In the genomic region with DNA sequence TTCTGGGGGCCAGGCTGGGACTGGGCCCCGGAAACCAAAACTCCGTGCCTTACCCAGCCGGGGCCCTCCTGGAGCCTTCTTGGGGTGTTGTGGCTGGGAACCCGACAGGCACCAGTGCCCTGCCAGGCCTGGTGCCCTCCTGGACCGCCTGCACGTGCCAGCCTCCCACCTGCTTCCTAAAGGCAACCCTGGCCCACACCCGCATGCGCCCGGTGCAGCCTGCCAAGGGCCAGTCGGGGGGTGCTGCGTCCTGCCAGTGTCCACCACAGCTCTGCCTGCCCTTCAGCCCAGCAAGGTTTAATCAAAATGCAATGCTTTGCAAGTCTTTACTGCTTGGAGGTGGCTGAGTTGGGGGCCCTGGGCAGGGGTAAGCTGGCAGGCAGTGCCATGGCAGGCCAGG, we compare ENCODE assay signal across 32 cellular contexts.
"Had no signal": no experiment of that assay in that cellular context is flagged by ENCODE, and none has a peak within 500 bp of the region (broad histone marks: within the 10 kb centered on the region; RNA-seq: fewer than 3 reads in every experiment).

No MANE protein-coding gene starts in this region.

- H3K4me3 ChIP-seq: adrenal gland, body of pancreas, breast epithelium, Peyer's patch, SJSA1 had no signal

- H3K36me3 ChIP-seq: breast epithelium had no signal

- FAIRE-seq: astrocyte had no signal

- H3K27me3 ChIP-seq: adrenal gland, body of pancreas, breast epithelium, Peyer's patch, SJSA1 had no signal

- H3K27ac ChIP-seq: adrenal gland, body of pancreas, breast epithelium, KMS-11, Peyer's patch, SJSA1, VCaP had no signal

- H3K9me3 ChIP-seq: adrenal gland, body of pancreas, breast epithelium, Peyer's patch, SJSA1, SK-N-SH had no signal

- H3K9ac ChIP-seq: KMS-11, SK-N-SH had no signal

- DNase-seq: activated B cell treated with CpG ODN at 0.5 μM for 24 hours; activated CD4-positive, alpha-beta memory T cell treated with anti-CD3 and anti-CD28 coated beads for 36 hours; activated CD4-positive, alpha-beta T cell treated with anti-CD3 and anti-CD28 coated beads for 4 hours; activated CD4-positive, alpha-beta T cell treated with anti-CD3 and anti-CD28 coated beads, Interleukin-2, amount 50 U/mL, for 1 hour; activated CD4-positive, CD25-positive, alpha-beta regulatory T cell treated with anti-CD3 and anti-CD28 coated beads, Interleukin-2, amount 50 U/mL, for 72 hours; activated CD8-positive, alpha-beta memory T cell treated with anti-CD3 and anti-CD28 coated beads, Interleukin-2, amount 50 U/mL, for 4 hours; activated gamma-delta T cell treated with Interleukin-2 at 50 U/mL for 16 hours; activated naive CD4-positive, alpha-beta T cell treated with anti-CD3 and anti-CD28 coated beads for 36 hours; activated T-cell treated with anti-CD3 and anti-CD28 coated beads for 4 hours; activated T-cell treated with anti-CD3 and anti-CD28 coated beads, Interleukin-2, amount 50 U/mL, for 4 hours; adrenal gland; body of pancreas; MM.1S; MV-4-11; NCI-H1092; NCI-H1436 treated with DMSO at 0.1 percent for 48 hours; NCI-H1694 treated with DMSO at 0.1 percent for 48 hours; NCI-H2029; NCI-H345; NCI-H524 treated with DMSO at 0.1 percent for 48 hours; Peyer's patch; RPMI8226; SHP77; SK-N-SH; T-helper 17 cell; T-helper 9 cell had no signal

- H3K4me2 ChIP-seq: KMS-11, SK-N-SH had no signal

- ATAC-seq: activated naive CD4-positive, alpha-beta T cell treated with anti-CD3 and anti-CD28 coated beads, Interleukin-2, amount 50 U/mL, for 72 hours; activated T-cell treated with anti-CD3 and anti-CD28 coated beads, Interleukin-2, amount 50 U/mL, for 4 hours; body of pancreas; T-helper 17 cell had no signal
